16 cellular contexts compared by ENCODE assay signal in the genomic region with DNA sequence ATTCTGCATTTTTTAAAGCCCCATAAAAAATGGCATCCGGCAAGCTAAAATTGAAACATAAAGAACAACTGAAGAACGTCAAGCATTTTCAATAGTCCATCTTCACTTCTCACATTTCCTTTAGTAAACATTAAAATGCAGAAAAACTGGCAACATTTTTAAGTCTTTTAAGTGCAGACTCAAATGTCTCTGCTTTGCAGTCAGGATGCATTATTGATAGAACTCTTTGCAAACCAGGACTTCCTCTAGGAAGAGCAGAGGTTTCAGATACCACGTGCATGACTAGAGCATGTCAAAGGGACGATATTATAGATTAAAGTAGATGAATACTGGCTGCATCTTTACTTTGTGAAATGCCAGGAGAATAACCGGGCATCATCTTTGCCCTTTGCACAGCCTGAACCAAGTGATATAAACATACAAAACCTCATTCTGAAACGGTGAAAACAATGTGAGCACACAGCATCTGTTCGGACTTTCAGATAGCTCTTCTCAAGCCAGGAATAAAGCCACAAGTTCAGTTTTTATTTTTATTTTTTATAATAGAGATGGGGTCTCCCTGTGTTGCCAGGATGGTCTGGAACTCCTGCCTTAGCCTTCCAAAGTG.
"Had no signal": no experiment of that assay in that cellular context is flagged by ENCODE, and none has a peak within 500 bp of the region (broad histone marks: within the 10 kb centered on the region; RNA-seq: fewer than 3 reads in every experiment).

No MANE protein-coding gene starts in this region.

- H3K27me3 ChIP-seq: gastrocnemius medialis, heart left ventricle had no signal

- H3K4me1 ChIP-seq: gastrocnemius medialis had no signal

- H3K9me3 Mint-ChIP-seq: activated CD4-positive, alpha-beta T cell treated with anti-CD3 and anti-CD28 coated beads, Interleukin-2, amount 10 ng/mL, durations not matched to agents 7 days and 5 days; natural killer cell; stimulated activated memory B cell treated with anti-CD40 and anti-IgM and Interleukin-4, amounts not matched to agents 10 μg/mL and 1 μg/mL and 100 μg/mL, for 72 hours; type B pancreatic cell had no signal

- H3K4me3 ChIP-seq: gastrocnemius medialis, heart left ventricle had no signal

- H3K27ac ChIP-seq: gastrocnemius medialis, heart left ventricle, neutrophil had no signal

- H3K27me3 Mint-ChIP-seq: activated naive CD8-positive, alpha-beta T cell; stimulated activated memory B cell treated with anti-CD40 and anti-IgM and Interleukin-4, amounts not matched to agents 10 μg/mL and 1 μg/mL and 100 μg/mL, for 72 hours; type B pancreatic cell had no signal

- H3K36me3 Mint-ChIP-seq: activated naive CD8-positive, alpha-beta T cell; natural killer cell; type B pancreatic cell had no signal

- ATAC-seq: gastrocnemius medialis; heart left ventricle; left colon; natural killer cell; stimulated activated memory B cell treated with anti-CD40 and anti-IgM and Interleukin-4, amounts not matched to agents 10 μg/mL and 1 μg/mL and 100 μg/mL, for 72 hours had no signal

- H3K4me3 Mint-ChIP-seq: activated CD4-positive, alpha-beta T cell treated with anti-CD3 and anti-CD28 coated beads, Interleukin-2, amount 10 ng/mL, durations not matched to agents 7 days and 5 days; activated naive CD8-positive, alpha-beta T cell; natural killer cell; stimulated activated memory B cell treated with anti-CD40 and anti-IgM and Interleukin-4, amounts not matched to agents 10 μg/mL and 1 μg/mL and 100 μg/mL, for 72 hours; type B pancreatic cell had no signal

- H3K27ac Mint-ChIP-seq: activated CD4-positive, alpha-beta T cell treated with anti-CD3 and anti-CD28 coated beads, Interleukin-2, amount 10 ng/mL, durations not matched to agents 7 days and 5 days; activated naive CD8-positive, alpha-beta T cell; natural killer cell; stimulated activated memory B cell treated with anti-CD40 and anti-IgM and Interleukin-4, amounts not matched to agents 10 μg/mL and 1 μg/mL and 100 μg/mL, for 72 hours; type B pancreatic cell had no signal

- H3K36me3 ChIP-seq: gastrocnemius medialis, neutrophil had no signal

- DNase-seq: activated CD4-positive, alpha-beta T cell treated with anti-CD3 and anti-CD28 coated beads, Interleukin-2, amount 10 ng/mL, durations not matched to agents 7 days and 5 days; activated CD8-positive, alpha-beta memory T cell treated with anti-CD3 and anti-CD28 coated beads, Interleukin-2, amount 50 U/mL, for 48 hours; activated gamma-delta T cell treated with Interleukin-2 at 50 U/mL for 16 hours; aorta; dermis blood vessel endothelial cell; erythroblast; gastrocnemius medialis; heart left ventricle; natural killer cell; retina; stimulated activated CD4-positive, alpha-beta T cell treated with anti-CD3 and anti-CD28 coated beads, Interleukin-2, amount 100 ng/mL, for 48 hours had no signal

- H3K9me3 ChIP-seq: gastrocnemius medialis, heart left ventricle, neutrophil had no signal
